In the genomic region with DNA sequence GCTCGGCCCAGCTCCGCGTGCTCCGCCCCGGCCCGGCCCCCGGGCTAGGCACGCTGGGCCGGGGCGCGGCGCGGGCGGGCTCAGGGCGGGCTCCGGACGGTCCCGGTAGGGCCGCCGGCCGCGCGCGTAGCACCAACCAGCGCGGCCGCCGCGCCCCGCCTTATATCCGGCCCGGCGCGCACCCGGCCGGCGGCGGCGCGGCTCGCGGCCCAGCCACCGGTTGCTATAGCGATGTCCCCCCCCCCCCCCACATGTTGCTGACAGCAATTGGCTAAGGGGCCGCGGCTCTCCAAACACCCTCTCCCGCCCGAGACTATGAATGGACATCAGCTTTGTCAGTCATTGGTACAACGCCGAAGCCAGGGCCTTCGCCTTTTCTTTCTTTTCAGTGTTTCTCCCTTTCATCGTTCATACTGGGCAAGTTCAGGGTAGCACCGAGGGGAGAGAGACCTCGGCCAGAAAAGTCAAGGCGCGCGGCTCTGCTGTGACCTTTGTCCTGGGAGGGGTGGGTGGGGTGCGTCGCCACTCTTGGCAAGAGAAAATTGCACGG, we compare ENCODE assay signal across 8 cellular contexts.
A peak's percentile ranks its signal among the peaks of the same experiment; 100 is the strongest.
DNase-seq lines count a peak whose midpoint lies in the region; ATAC-seq and TF ChIP-seq lines count a peak whose summit lies in the region.

No MANE protein-coding gene starts in this region.

- peak; percentile 57 to 65 for ATAC-seq in activated T-cell treated with anti-CD3 and anti-CD28 coated beads, Interleukin-2, amount 50 U/mL, for 4 hours
- ATAC-seq in HG02870 (IDR thresholded peaks at IDR 0.05; ENCODE audit: unreplicated experiment) (no peak), GM18498 (IDR thresholded peaks at IDR 0.05; ENCODE audit: unreplicated experiment) (no peak)

- H3K36me3 ChIP-seq in SJCRH30, result peaks cover 13% of the 10 kb centered on the region

- peak overlapping the region; percentile 86 for H3K4me3 ChIP-seq in SJCRH30
- no peak overlapping the region for H3K4me3 ChIP-seq in fibroblast of the aortic adventitia (ENCODE audit: low read depth, low read length)

- TF ChIP-seq CTCF in fibroblast of the aortic adventitia (IDR thresholded peaks at IDR 0.05; ENCODE audit: insufficient read depth, low read length), result no peak

- peaks cover 25% of the 10 kb centered on the region for H3K4me1 Mint-ChIP-seq in activated T-cell treated with anti-CD3 and anti-CD28 coated beads, Interleukin-2, amount 50 U/mL, for 4 hours (ENCODE audit: low read depth)

- no peaks in the 10 kb centered on the region for H3K4me1 ChIP-seq in SJCRH30

- DNase-seq in activated T-cell treated with anti-CD3 and anti-CD28 coated beads, Interleukin-2, amount 50 U/mL, for 4 hours, result no peak
- DNase-seq in activated T-cell treated with anti-CD3 and anti-CD28 coated beads, Interleukin-2, amount 50 U/mL, for 1 hour, result no peak
- DNase-seq in SJCRH30 (peak; percentile 88 to 90), fibroblast of the aortic adventitia (ENCODE audit: low read depth) (peak; percentile 40), nucleus accumbens (lab: John Stamatoyannopoulos, UW) (peak in 49 of 56 donors; percentile 24 to 87 (median 64)), GM19240 (ENCODE audit: insufficient read length, low spot score) (no peak)

- H3K9me3 Mint-ChIP-seq in activated T-cell treated with anti-CD3 and anti-CD28 coated beads, Interleukin-2, amount 50 U/mL, for 4 hours, result no peaks in the 10 kb centered on the region

- H3K27me3 Mint-ChIP-seq in activated T-cell treated with anti-CD3 and anti-CD28 coated beads, Interleukin-2, amount 50 U/mL, for 4 hours (ENCODE audit: low read depth), result peaks cover 56% of the 10 kb centered on the region

- peak overlapping the region; percentile 65 for H3K4me3 Mint-ChIP-seq in activated T-cell treated with anti-CD3 and anti-CD28 coated beads, Interleukin-2, amount 50 U/mL, for 4 hours

- no peaks in the 10 kb centered on the region for H3K36me3 Mint-ChIP-seq in activated T-cell treated with anti-CD3 and anti-CD28 coated beads, Interleukin-2, amount 50 U/mL, for 4 hours (ENCODE audit: insufficient read depth)

- H3K27me3 ChIP-seq in SJCRH30, result no peaks in the 10 kb centered on the region

- no peaks in the 10 kb centered on the region for H3K9me3 ChIP-seq in SJCRH30 (replicated peaks)

- peak overlapping the region; percentile 28 for H3K27ac ChIP-seq in SJCRH30

Comparison
In these comparisons a context has a peak if more than half of its experiments do, and no peak if none do; other contexts are left out.
1. ATAC-seq: peak in activated T-cell treated with anti-CD3 and anti-CD28 coated beads, Interleukin-2, amount 50 U/mL, for 4 hours (2 of 2); none in HG02870 (single experiment) and GM18498 (single experiment).
2. DNase-seq: peak in SJCRH30 (2 of 2), fibroblast of the aortic adventitia (single experiment) and nucleus accumbens (49 of 56); none in activated T-cell treated with anti-CD3 and anti-CD28 coated beads, Interleukin-2, amount 50 U/mL, for 4 hours (single experiment), activated T-cell treated with anti-CD3 and anti-CD28 coated beads, Interleukin-2, amount 50 U/mL, for 1 hour (single experiment) and GM19240 (single experiment).